Comparison of ENCODE assay signal across 29 cellular contexts in the genomic region with DNA sequence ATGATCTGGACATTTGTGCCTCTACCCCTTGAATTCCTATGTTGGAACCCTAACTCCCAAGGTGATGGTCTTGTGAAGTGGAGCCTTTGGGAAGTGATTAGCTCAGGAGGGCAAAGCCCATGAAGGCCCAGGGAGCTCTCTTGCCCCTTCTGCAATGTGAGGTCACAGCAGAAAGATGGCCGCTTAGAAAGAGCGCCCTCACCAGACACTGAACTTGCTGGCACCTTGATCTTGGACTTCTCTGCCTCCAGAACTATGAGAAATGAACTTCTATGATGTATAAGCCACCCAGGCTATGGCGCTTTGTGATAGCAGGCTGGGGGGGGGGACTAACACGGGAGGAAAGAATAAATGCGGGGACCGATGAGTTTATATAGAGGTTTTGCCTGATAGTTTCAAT. TPM values are rescaled to one million over a fixed set of nuclear protein-coding genes. Genes with fewer than 3 reads are reported as not detected.
"Had no signal": no experiment of that assay in that cellular context is flagged by ENCODE, and none has a peak within 500 bp of the region (broad histone marks: within the 10 kb centered on the region; RNA-seq: fewer than 3 reads in every experiment).

No MANE protein-coding gene starts in this region.

- H2AFZ ChIP-seq: PC-9 had no signal

- ATAC-seq: Right ventricle myocardium inferior had no signal

- DNase-seq: IMR-90, Kasumi-1, MV-4-11, NCI-H1048, NCI-H1105, NCI-H1417, NCI-H1436 treated with DMSO at 0.1 percent for 48 hours, NCI-H1694, NCI-H187 treated with DMSO at 0.1 percent for 48 hours, NCI-H2029 treated with DMSO at 0.1 percent for 48 hours, NCI-H2171 treated with DMSO at 0.1 percent for 48 hours, NCI-H345, NCI-H446 treated with DMSO at 0.1 percent for 48 hours, NCI-H510A treated with DMSO at 0.1 percent for 48 hours, NCI-H526, NCI-H82, Peyer's patch, SHP77 treated with DMSO at 0.1 percent for 48 hours, SJCRH30 had no signal

- H3K27me3 ChIP-seq: Peyer's patch had no signal

- H3K4me1 ChIP-seq: Peyer's patch, SJCRH30 had no signal

- FAIRE-seq: HepG2 had no signal

- H3K27ac ChIP-seq: KMS-11, PC-9, Peyer's patch, SJCRH30, SK-N-MC had no signal

- H3K9ac ChIP-seq: KMS-11 had no signal

- H3K36me3 ChIP-seq: Peyer's patch, SJCRH30 had no signal

- H3K4me2 ChIP-seq: KMS-11, PC-9 had no signal

- H3K4me3 ChIP-seq: PC-9, Peyer's patch, SJCRH30, SK-N-MC had no signal

- H3K9me3 ChIP-seq: Peyer's patch, SJCRH30 had no signal

RNA-seq across cellular contexts. Expression of a gene that starts 45.3 kb away (rescaled TPM):
- total RNA-seq: HT1080; IMR-90; MCF 10A; OCI-LY7; PC-9; Right ventricle myocardium inferior; RPMI7951; SJCRH30; T-helper 1 cell treated with Interleukin-12 subunit alpha and Interleukin-12 subunit beta and Interleukin-4 antibody, amounts not matched to agents 30 ng/mL and 1 ng/mL, for 36 hours had no signal
- polyA plus RNA-seq: IMR-90 had no signal
